ENCODE assay signal across 11 cellular contexts in the genomic region with DNA sequence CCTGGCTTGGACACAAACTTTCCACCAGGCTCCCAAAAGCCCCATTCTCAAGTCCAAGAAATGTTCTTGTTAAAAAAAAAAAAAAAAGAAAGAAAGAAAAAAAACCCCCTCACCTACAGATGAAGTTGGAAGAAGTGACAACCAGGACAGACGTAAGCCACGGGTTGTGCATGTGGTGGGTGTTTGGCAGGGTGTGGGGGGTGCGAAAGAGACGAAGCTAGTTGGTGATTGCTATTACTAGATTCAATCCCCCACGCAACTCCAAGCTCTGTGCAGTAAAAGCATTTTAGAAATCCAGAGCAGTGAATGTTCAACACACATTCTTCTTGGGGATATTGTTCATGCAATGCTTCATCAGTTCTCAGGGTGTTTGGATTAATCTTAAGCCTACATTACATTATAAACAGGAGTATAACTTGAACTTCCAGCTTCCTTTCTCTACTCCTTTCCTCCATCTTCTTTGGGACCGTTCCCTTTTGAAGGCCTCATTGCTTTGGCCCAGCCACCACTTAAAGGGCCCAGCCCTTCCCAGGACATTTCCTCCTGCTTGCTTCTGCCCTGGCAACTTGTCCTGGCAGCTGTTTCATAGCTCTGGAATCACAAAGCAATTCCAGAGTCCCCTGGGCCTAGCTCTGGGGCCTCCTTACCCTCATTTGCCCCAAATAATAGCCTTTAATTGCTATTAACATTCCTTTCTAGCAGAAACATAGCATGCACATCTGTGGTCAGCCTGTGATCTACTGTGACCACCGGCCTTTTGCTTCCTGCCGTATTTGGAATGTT. TPM values are rescaled to one million over a fixed set of nuclear protein-coding genes. Genes with fewer than 3 reads are reported as not detected.
A peak's percentile ranks its signal among the peaks of the same experiment; 100 is the strongest.
DNase-seq lines count a peak whose midpoint lies in the region; ATAC-seq and TF ChIP-seq lines count a peak whose summit lies in the region.
"Had no signal": no experiment of that assay in that cellular context is flagged by ENCODE, and none has a peak within 500 bp of the region (broad histone marks: within the 10 kb centered on the region; RNA-seq: fewer than 3 reads in every experiment).

No MANE protein-coding gene starts in this region.

- H3K9me3 ChIP-seq in right atrium auricular region, result no peaks in the 10 kb centered on the region
- H3K9me3 ChIP-seq: neutrophil had no signal

- ATAC-seq in GM19452 (IDR thresholded peaks at IDR 0.05; ENCODE audit: unreplicated experiment), result no peak
- ATAC-seq in GM18520 (IDR thresholded peaks at IDR 0.05; ENCODE audit: unreplicated experiment), result no peak
- no peak for ATAC-seq in HG03439 (IDR thresholded peaks at IDR 0.05; ENCODE audit: unreplicated experiment)
- no peak for ATAC-seq in HG03520 (IDR thresholded peaks at IDR 0.05; ENCODE audit: unreplicated experiment)

- peaks cover 0 to 45% of the 10 kb centered on the region in 2 donors for H3K4me1 ChIP-seq in right atrium auricular region

- no peaks in the 10 kb centered on the region for H3K27me3 ChIP-seq in right atrium auricular region

- H3K4me3 ChIP-seq in right atrium auricular region (no peak overlapping the region), skeletal muscle cell (ENCODE audit: low read depth, low read length) (no peak overlapping the region)

- peak; percentile 78 for DNase-seq in GM03348 (ENCODE audit: low spot score)
- peak in 33 of 61 donors; percentile 22 to 91 (median 55) for DNase-seq in caudate nucleus (lab: John Stamatoyannopoulos, UW)
- no peak for DNase-seq in right atrium auricular region (ENCODE audit: low spot score)
- peak; percentile 76 for DNase-seq in skeletal muscle cell (ENCODE audit: low read depth)
- DNase-seq: CD4-positive, alpha-beta T cell; NCI-H446 treated with DMSO at 0.1 percent for 48 hours had no signal

- H3K27ac ChIP-seq in caudate nucleus (ENCODE audit: low read depth, low read length), result no peak overlapping the region
- peak overlapping the region; percentile 28 to 63 for H3K27ac ChIP-seq in right atrium auricular region
- H3K27ac ChIP-seq: neutrophil had no signal

- no peak for TF ChIP-seq CTCF in right atrium auricular region (IDR thresholded peaks at IDR 0.05)

- no peaks in the 10 kb centered on the region for H3K36me3 ChIP-seq in right atrium auricular region
- H3K36me3 ChIP-seq: neutrophil had no signal

RNA-seq across cellular contexts. Expression of a gene that starts 41.7 kb away (rescaled TPM):
- total RNA-seq in right atrium auricular region, result 100 to 1,000 TPM in 1 of 2 donors, 10 to 100 TPM in 1; 98.4 to 144 TPM
